ENCODE assay signal across 22 cellular contexts in the genomic region with DNA sequence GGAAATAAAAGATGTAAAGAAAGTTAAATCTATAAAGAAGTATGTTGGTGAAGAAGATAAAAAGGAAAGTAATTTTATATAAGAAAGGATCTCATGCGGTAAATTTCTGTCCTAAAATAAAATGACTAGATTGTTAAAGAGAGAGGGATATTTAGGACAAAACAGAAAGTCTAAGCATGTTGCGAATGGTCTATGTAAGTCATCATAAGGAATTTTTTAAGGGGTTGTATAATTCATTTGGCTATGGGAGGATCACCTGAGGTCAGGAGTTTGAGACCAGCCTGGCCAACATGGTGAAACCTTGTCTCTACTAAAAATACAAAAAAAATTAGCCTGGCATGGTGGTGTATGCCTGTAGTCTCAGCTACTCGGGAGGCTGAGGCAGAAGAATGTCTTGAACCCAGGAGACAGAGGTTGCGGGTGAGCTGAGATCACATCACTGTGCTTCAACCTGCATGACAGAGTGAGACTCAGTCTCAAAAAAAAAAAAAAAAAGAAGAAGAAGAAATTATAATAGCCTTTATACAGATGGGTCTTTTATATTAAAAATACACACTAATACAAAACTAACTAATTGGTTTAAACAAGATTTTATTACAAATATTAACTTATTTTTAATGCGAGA.
"Had no signal": no experiment of that assay in that cellular context is flagged by ENCODE, and none has a peak within 500 bp of the region (broad histone marks: within the 10 kb centered on the region; RNA-seq: fewer than 3 reads in every experiment).

No MANE protein-coding gene starts in this region.

- H3K4me2 ChIP-seq: SK-N-SH had no signal

- H3K9ac ChIP-seq: SK-N-SH had no signal

- H3K9me3 ChIP-seq: body of pancreas, breast epithelium, SJSA1 had no signal

- DNase-seq: activated CD4-positive, alpha-beta T cell treated with anti-CD3 and anti-CD28 coated beads, Interleukin-2, amount 10 ng/mL, durations not matched to agents 24 days and 14 days; activated CD4-positive, alpha-beta T cell treated with anti-CD3 and anti-CD28 coated beads, Interleukin-2, amount 50 U/mL, for 4 hours; activated CD8-positive, alpha-beta T cell treated with anti-CD3 and anti-CD28 coated beads for 36 hours; activated gamma-delta T cell; activated naive CD4-positive, alpha-beta T cell treated with Interleukin-2 at 50 U/mL for 16 hours; activated naive CD8-positive, alpha-beta T cell treated with anti-CD3 and anti-CD28 coated beads, Interleukin-2, amount 10 ng/mL, durations not matched to agents 7 days and 5 days; activated T-cell treated with anti-CD3 and anti-CD28 coated beads, Interleukin-2, amount 50 U/mL, for 24 hours; body of pancreas; caudate nucleus; cerebellar nuclear complex; NCI-H1105; NCI-H1417 treated with DMSO at 0.1 percent for 48 hours; NCI-H187 treated with DMSO at 0.1 percent for 48 hours; NCI-H2081; NCI-H345; NCI-H524 treated with DMSO at 0.1 percent for 48 hours; NCI-H748 treated with DMSO at 0.1 percent for 48 hours; NK-92 treated with Interleukin-12 subunit alpha and Interleukin-12 subunit beta, amount 100 ng/mL, for 24 hours; SHP77; SK-N-SH had no signal

- H3K4me1 ChIP-seq: body of pancreas, breast epithelium, SJSA1 had no signal

- H3K27me3 ChIP-seq: body of pancreas, breast epithelium, SJSA1 had no signal

- H3K36me3 ChIP-seq: breast epithelium, SJSA1 had no signal

- H3K27ac ChIP-seq: body of pancreas, breast epithelium, SJSA1 had no signal

- H3K4me3 ChIP-seq: body of pancreas, breast epithelium, SJSA1 had no signal
